In the genomic region with DNA sequence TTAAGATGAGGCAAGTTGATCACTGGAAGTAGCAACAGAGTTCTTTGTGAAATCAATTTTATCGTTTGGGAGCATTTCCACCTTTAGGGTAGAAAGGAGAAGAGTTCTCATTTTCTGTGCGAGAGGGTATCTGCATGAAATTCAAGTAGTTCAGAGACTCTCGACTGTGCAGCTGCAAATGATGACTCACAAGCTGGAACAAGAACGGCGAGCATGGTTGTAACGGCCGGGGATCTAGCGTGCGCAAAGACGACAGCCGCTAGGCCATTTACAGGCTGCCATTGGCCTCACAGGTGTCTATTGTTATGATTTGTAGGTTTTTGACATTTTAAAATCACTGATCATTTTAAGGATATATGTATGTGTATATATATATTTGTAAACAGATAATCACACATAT, we compare ENCODE assay signal across 22 cellular contexts. TPM values are rescaled to one million over a fixed set of nuclear protein-coding genes. Genes with fewer than 3 reads are reported as not detected.
DNase-seq lines count a peak whose midpoint lies in the region; ATAC-seq, FAIRE-seq and TF ChIP-seq lines count a peak whose summit lies in the region.
"Had no signal": no experiment of that assay in that cellular context is flagged by ENCODE, and none has a peak within 500 bp of the region (broad histone marks: within the 10 kb centered on the region; RNA-seq: fewer than 3 reads in every experiment).

No MANE protein-coding gene starts in this region.

- H3K9ac ChIP-seq in HepG2 (ENCODE audit: insufficient read depth, low read depth, low read length) = no peak overlapping the region
- H3K9ac ChIP-seq: parathyroid adenoma had no signal

- no peaks in the 10 kb centered on the region for H3K36me3 ChIP-seq in adrenal gland (replicated peaks in 1 of 2)
- no peaks in the 10 kb centered on the region for H3K36me3 ChIP-seq in HepG2 (replicated peaks in 1 of 2; ENCODE audit: control insufficient read depth in 1 of 2, insufficient read depth in 2 of 2, low read length in 2 of 2)
- H3K36me3 ChIP-seq: ascending aorta, esophagus squamous epithelium, WERI-Rb-1 had no signal

- no peak overlapping the region for H3K27ac ChIP-seq in adrenal gland
- H3K27ac ChIP-seq in HepG2 (ENCODE audit: extremely low read length, insufficient read depth, low read length) = no peak overlapping the region
- H3K27ac ChIP-seq: ascending aorta, coronary artery, esophagus squamous epithelium, hepatocyte, parathyroid adenoma, WERI-Rb-1 had no signal

- H3K79me2 ChIP-seq in HepG2 (ENCODE audit: insufficient read depth, low read length) = no peaks in the 10 kb centered on the region

- H3K9me3 ChIP-seq in adrenal gland (replicated peaks in 1 of 3) = no peaks in the 10 kb centered on the region
- no peaks in the 10 kb centered on the region for H3K9me3 ChIP-seq in HepG2 (ENCODE audit: low read length)
- H3K9me3 ChIP-seq: ascending aorta, esophagus squamous epithelium had no signal

- WGBS in adrenal gland, 4 donors = 68 to 77% (median 71%) methylated on average over 11 of the region's 11 CpGs
- WGBS in HepG2 (ENCODE audit: low lambda C conversion rate) = 65% methylated on average over 11 of the region's 11 CpGs

- H3K4me3 ChIP-seq in adrenal gland (no peak overlapping the region), skeletal muscle cell (ENCODE audit: low read depth, low read length) (no peak overlapping the region), HepG2 (replicated peaks in 1 of 3; ENCODE audit: insufficient read depth in 1 of 3, low read depth in 2 of 3, low read length in 3 of 3) (no peak overlapping the region)
- H3K4me3 ChIP-seq: ascending aorta, coronary artery, esophagus squamous epithelium, hepatocyte had no signal

- TF ChIP-seq EP300 in HepG2 (IDR thresholded peaks at IDR 0.05; ENCODE audit: low read depth in 2 of 2, low read length in 2 of 2) (no peak), HepG2 (CRISPR knock-in tag; IDR thresholded peaks at IDR 0.05; ENCODE audit: borderline replicate concordance) (no peak)

- intact Hi-C loops in adrenal gland (cut with DNase I) = no loop called here
- intact Hi-C loops in HepG2 (cut with micrococcal nuclease; ENCODE audit: unreplicated experiment) = no loop called here

- DNase-seq in LHCN-M2 (ENCODE audit: low read depth) (peak; percentile 87), NCI-H510A (lab: John Stamatoyannopoulos, UW) (peak; percentile 38), adrenal gland (peak in 5 of 7 donors; percentile 28 to 69 (median 47)), skeletal muscle cell (ENCODE audit: low read depth) (peak; percentile 57), HepG2 (ENCODE audit: low spot score) (no peak), COR-L47 (lab: John Stamatoyannopoulos, UW) (no peak), hepatic stellate cell (ENCODE audit: low spot score) (no peak)
- DNase-seq: activated effector memory CD4-positive, alpha-beta T cell treated with anti-CD3 and anti-CD28 coated beads, Interleukin-2, amount 50 U/mL, for 16 hours; C1 segment of cervical spinal cord; esophagus squamous epithelium; H9; KG1; left colon; NCI-H2081 treated with DMSO at 0.1 percent for 48 hours; OCI-M1; WERI-Rb-1 had no signal

- POLR2A ChIA-PET in HepG2 (lab: Yijun Ruan, JAX) = no interaction called here

- no peak for FAIRE-seq in HepG2 (lab: Jason Lieb, UNC)

- no TSS peak for BruUV-seq in HepG2 (replicated peaks; lab: Mats Ljungman, UMichigan)

- CTCF ChIA-PET in HepG2 (lab: Yijun Ruan, JAX; ENCODE audit: low intra/inter-chr PET ratio, low total read pairs) = no interaction called here

- no peak overlapping the region for H3K4me2 ChIP-seq in HepG2 (ENCODE audit: low read depth, low read length)
- H3K4me2 ChIP-seq: hepatocyte had no signal

- H3K4me1 ChIP-seq in adrenal gland (replicated peaks in 1 of 2) (peaks cover 0 to 19% of the 10 kb centered on the region in 2 donors), HepG2 (ENCODE audit: insufficient read depth, low read length) (no peaks in the 10 kb centered on the region)
- H3K4me1 ChIP-seq: ascending aorta, parathyroid adenoma had no signal

- no peak for ATAC-seq in HG03571 (IDR thresholded peaks at IDR 0.05; ENCODE audit: unreplicated experiment)
- ATAC-seq in HepG2 = no peak
- ATAC-seq: left colon, SK-N-SH treated with all-trans-retinoic acid at 6 μM for 48 hours had no signal

- no peak for TF ChIP-seq RAD21 in HepG2 (CRISPR knock-in tag; IDR thresholded peaks at IDR 0.05)

- no peak overlapping the region for H2AFZ ChIP-seq in HepG2 (ENCODE audit: low read length)
- H2AFZ ChIP-seq: hepatocyte, parathyroid adenoma had no signal

- TF ChIP-seq POLR2A in adrenal gland (IDR thresholded peaks at IDR 0.05) (no peak), HepG2 (IDR thresholded peaks at IDR 0.05; ENCODE audit: insufficient read depth in 1 of 2, low read depth in 2 of 2, low read length in 2 of 2) (no peak)

- in situ Hi-C loops in HepG2 (cut with HindIII; ENCODE audit: extremely low pct_ligation_motif_present, low pct_unique_long_range_greater_than_20kb) = no loop called here

- no peaks in the 10 kb centered on the region for H3K27me3 ChIP-seq in adrenal gland
- peaks cover 12 to 52% of the 10 kb centered on the region in 2 experiments; a peak in 4 of 5 replicates for H3K27me3 ChIP-seq in HepG2 (ENCODE audit: control insufficient read depth in 1 of 2, insufficient read depth in 2 of 2, low read length in 2 of 2)
- H3K27me3 ChIP-seq: ascending aorta had no signal

- TF ChIP-seq CTCF in adrenal gland (IDR thresholded peaks at IDR 0.05) = no peak
- no peak for TF ChIP-seq CTCF in HepG2 (CRISPR knock-in tag; IDR thresholded peaks at IDR 0.05)

- no peaks in the 10 kb centered on the region for H4K20me1 ChIP-seq in HepG2 (ENCODE audit: insufficient read depth, low read length)

TF ChIP-seq in HepG2, 621 proteins besides CTCF, POLR2A, EP300 and RAD21:
- TF ChIP-seq IRX3 (CRISPR knock-in tag; IDR thresholded peaks at IDR 0.05; ENCODE audit: borderline replicate concordance, low read depth) (no peak), ZNF878 (CRISPR knock-in tag; IDR thresholded peaks at IDR 0.05) (no peak), U2AF1 (optimal IDR thresholded peaks at IDR 0.05; ENCODE audit: low read depth, low read length) (no peak), MED13 (CRISPR knock-in tag; IDR thresholded peaks at IDR 0.05) (no peak), RBM39 (IDR thresholded peaks at IDR 0.05; ENCODE audit: low read depth, low read length, poor library complexity, severe bottlenecking) (no peak), ZNF788 (CRISPR knock-in tag; IDR thresholded peaks at IDR 0.05; ENCODE audit: borderline replicate concordance) (no peak), CCDC6 (CRISPR knock-in tag; IDR thresholded peaks at IDR 0.05) (no peak), ZNF367 (CRISPR knock-in tag; IDR thresholded peaks at IDR 0.05; ENCODE audit: borderline replicate concordance) (no peak), ZNF3 (CRISPR knock-in tag; IDR thresholded peaks at IDR 0.05) (no peak), CENPT (CRISPR knock-in tag; IDR thresholded peaks at IDR 0.05; ENCODE audit: low read depth) (no peak), ZNF501 (CRISPR knock-in tag; IDR thresholded peaks at IDR 0.05) (no peak), CAMTA2 (CRISPR knock-in tag; IDR thresholded peaks at IDR 0.05; ENCODE audit: borderline replicate concordance) (no peak), FOXA1 (IDR thresholded peaks at IDR 0.05) (no peak), FOXA1 (CRISPR knock-in tag; IDR thresholded peaks at IDR 0.05) (no peak)
- TF ChIP-seq, protein P1, sequence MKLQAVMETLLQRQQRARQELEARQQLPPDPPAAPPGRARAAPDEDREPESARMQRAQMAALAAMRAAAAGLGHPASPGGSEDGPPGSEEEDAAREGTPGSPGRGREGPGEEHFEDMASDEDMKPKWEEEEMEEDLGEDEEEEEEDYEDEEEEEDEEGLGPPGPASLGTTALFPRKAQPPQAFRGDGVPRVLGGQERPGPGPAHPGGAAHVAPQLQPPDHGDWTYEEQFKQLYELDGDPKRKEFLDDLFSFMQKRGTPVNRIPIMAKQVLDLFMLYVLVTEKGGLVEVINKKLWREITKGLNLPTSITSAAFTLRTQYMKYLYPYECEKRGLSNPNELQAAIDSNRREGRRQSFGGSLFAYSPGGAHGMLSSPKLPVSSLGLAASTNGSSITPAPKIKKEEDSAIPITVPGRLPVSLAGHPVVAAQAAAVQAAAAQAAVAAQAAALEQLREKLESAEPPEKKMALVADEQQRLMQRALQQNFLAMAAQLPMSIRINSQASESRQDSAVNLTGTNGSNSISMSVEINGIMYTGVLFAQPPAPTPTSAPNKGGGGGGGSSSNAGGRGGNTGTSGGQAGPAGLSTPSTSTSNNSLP (IDR thresholded peaks at IDR 0.05; ENCODE audit: low read depth, low read length) = no peak

RNA-seq across cellular contexts. Expression of gene KLHL29, which starts 5.2 kb away (rescaled TPM):
- 3.2 and 5.2 TPM in 2 replicates for total RNA-seq in LHCN-M2 (2014; rRNA removed)
- 1.8 TPM for polyA plus RNA-seq in LHCN-M2 (2012)
- 10 to 100 TPM; 14.1 to 24.5 (median 18.0) TPM for total RNA-seq in adrenal gland
- 10 to 100 TPM in 1 of 3 donors, 1 to 10 TPM in 2; 8.5 to 10.9 (median 8.8) TPM for polyA plus RNA-seq in adrenal gland
- total RNA-seq in HepG2 (2016; rRNA removed; fragmentation: Illumina TruSeq; extraction: Trizol) = not detected in 2 replicates
- total RNA-seq in HepG2 (2016; cell fraction: cytosol; rRNA removed; fragmentation: Illumina TruSeq; extraction: Trizol; ENCODE audit: low read depth) = not detected in 2 replicates
- total RNA-seq in HepG2 (2016; cell fraction: insoluble cytoplasmic fraction; rRNA removed; fragmentation: Illumina TruSeq; extraction: Trizol) = not detected in 2 replicates
- not detected in 2 replicates for total RNA-seq in HepG2 (2016; cell fraction: membrane; rRNA removed; fragmentation: Illumina TruSeq; extraction: Trizol)
- 0.12 TPM in 1 of 2 replicates, not detected in the other for total RNA-seq in HepG2 (2016; cell fraction: nucleus; rRNA removed; fragmentation: Illumina TruSeq; extraction: Trizol)
- polyA plus RNA-seq in HepG2 (2011; rRNA removed) = 0.01 and 0.03 TPM in 2 replicates
- polyA plus RNA-seq in HepG2 (2011; cell fraction: cytosol; rRNA removed) = 0.01 TPM in 2 replicates
- polyA plus RNA-seq in HepG2 (2011; cell fraction: nucleus; rRNA removed) = 0.03 and 0.11 TPM in 2 replicates
- 0.05 and 0.09 TPM in 2 replicates for polyA plus RNA-seq in HepG2 (2012)
- polyA plus RNA-seq in HepG2 (2016; cell fraction: cytosol; fragmentation: Illumina TruSeq; extraction: Trizol; ENCODE audit: low read depth) = not detected in 2 replicates
- not detected in 2 replicates for polyA plus RNA-seq in HepG2 (2016; cell fraction: insoluble cytoplasmic fraction; fragmentation: Illumina TruSeq; extraction: Trizol; ENCODE audit: low read depth)
- polyA plus RNA-seq in HepG2 (2016; cell fraction: membrane; fragmentation: Illumina TruSeq; extraction: Trizol; ENCODE audit: low read depth) = not detected in 2 replicates
- polyA plus RNA-seq in HepG2 (2016; cell fraction: nucleus; fragmentation: Illumina TruSeq; extraction: Trizol; ENCODE audit: insufficient read depth, low read depth) = not detected in 2 replicates
- 3.2 TPM in 1 of 2 replicates, not detected in the other for polyA minus RNA-seq in HepG2 (2011; rRNA and poly(A)+ RNA removed; ENCODE audit: low replicate concordance)
- 0.09 TPM in 1 of 2 replicates, not detected in the other for polyA minus RNA-seq in HepG2 (2011; cell fraction: cytosol; rRNA and poly(A)+ RNA removed)
- not detected in 2 replicates for polyA minus RNA-seq in HepG2 (2011; cell fraction: nucleus; rRNA and poly(A)+ RNA removed)

Comparison
In these comparisons a context has a peak if more than half of its experiments do, and no peak if none do; other contexts are left out.
1. DNase-seq: peak in LHCN-M2 (single experiment), NCI-H510A (single experiment), adrenal gland (5 of 7) and skeletal muscle cell (single experiment); none in HepG2 (single experiment), COR-L47 (single experiment) and hepatic stellate cell (single experiment).